Comparison of ENCODE assay signal across 1 cellular context in genomic region chr3:194112120-194113106, GRCh38.
TF ChIP-seq lines count a peak whose summit lies in the region.

No MANE protein-coding gene starts in this region.

TF ChIP-seq in HEK293, 187 proteins besides CTCF, POLR2A, EP300 and RAD21 (continued from another document and continues in another):
- TF ChIP-seq RBAK (tag by site-specific recombination; IDR thresholded peaks at IDR 0.05) (no peak), ZNF76 (tag by site-specific recombination; IDR thresholded peaks at IDR 0.05; ENCODE audit: borderline replicate concordance, low read depth) (no peak), ZNF169 (tag by site-specific recombination; IDR thresholded peaks at IDR 0.05) (no peak), ZNF558 (tag by site-specific recombination; IDR thresholded peaks at IDR 0.05) (peak; percentile 72; the same call in 1 of the 2 replicates), ZBTB20 (tag by site-specific recombination; IDR thresholded peaks at IDR 0.05) (no peak), HOXC10 (CRISPR knock-in tag; IDR thresholded peaks at IDR 0.05) (no peak), ZNF433 (tag by site-specific recombination; IDR thresholded peaks at IDR 0.05; ENCODE audit: low read depth) (no peak), ZNF426 (tag by site-specific recombination; IDR thresholded peaks at IDR 0.05) (no peak), KLF17 (tag by site-specific recombination; IDR thresholded peaks at IDR 0.05) (peak; percentile 84), ZNF23 (tag by site-specific recombination; IDR thresholded peaks at IDR 0.05; ENCODE audit: borderline replicate concordance) (no peak), ZNF514 (tag by site-specific recombination; IDR thresholded peaks at IDR 0.05) (no peak), ZNF214 (tag by site-specific recombination; IDR thresholded peaks at IDR 0.05; ENCODE audit: borderline replicate concordance) (no peak), KLF10 (tag by site-specific recombination; IDR thresholded peaks at IDR 0.05) (peak; percentile 72), ZBTB48 (tag by site-specific recombination; IDR thresholded peaks at IDR 0.05) (no peak), ZNF335 (tag by site-specific recombination; conservative IDR thresholded peaks at IDR 0.05) (0 out of 2 replicates have a peak, but pooled peaks have one; percentile 46), ZBTB21 (tag by site-specific recombination; IDR thresholded peaks at IDR 0.05) (peak; percentile 95), ZNF37A (tag by site-specific recombination; IDR thresholded peaks at IDR 0.05) (no peak), TSHZ1 (tag by site-specific recombination; IDR thresholded peaks at IDR 0.05; ENCODE audit: borderline replicate concordance) (peak; percentile 83), ZNF302 (tag by site-specific recombination; IDR thresholded peaks at IDR 0.05; ENCODE audit: low read depth) (no peak), PRDM10 (tag by site-specific recombination; IDR thresholded peaks at IDR 0.05) (peak; percentile 80), ZNF362 (tag by site-specific recombination; IDR thresholded peaks at IDR 0.05) (no peak), INSM2 (tag by site-specific recombination; IDR thresholded peaks at IDR 0.05) (peak; percentile 74; the same call in 1 of the 2 replicates), SCRT2 (tag by site-specific recombination; IDR thresholded peaks at IDR 0.05) (peak; percentile 99), OSR2 (tag by site-specific recombination; IDR thresholded peaks at IDR 0.05) (peak; percentile 44; the same call in 1 of the 2 replicates), ZNF366 (tag by site-specific recombination; conservative IDR thresholded peaks at IDR 0.05) (peak; percentile 80), ZNF280D (tag by site-specific recombination; IDR thresholded peaks at IDR 0.05) (0 out of 2 replicates have a peak, but pooled peaks have one; percentile 31), ZNF184 (tag by site-specific recombination; IDR thresholded peaks at IDR 0.05) (no peak), ZNF121 (tag by site-specific recombination; IDR thresholded peaks at IDR 0.05) (no peak), SCRT1 (tag by site-specific recombination; IDR thresholded peaks at IDR 0.05; ENCODE audit: borderline replicate concordance) (peak; percentile 98), ZNF645 (tag by site-specific recombination; IDR thresholded peaks at IDR 0.05) (no peak), ZFP37 (tag by site-specific recombination; IDR thresholded peaks at IDR 0.05) (peak; percentile 26; the same call in 1 of the 2 replicates), ZNF175 (tag by site-specific recombination; IDR thresholded peaks at IDR 0.05) (no peak), ZNF211 (tag by site-specific recombination; IDR thresholded peaks at IDR 0.05; ENCODE audit: low read depth) (no peak), ZNF660 (tag by site-specific recombination; IDR thresholded peaks at IDR 0.05) (peak; percentile 32; the same call in 1 of the 2 replicates), ZBTB10 (tag by site-specific recombination; IDR thresholded peaks at IDR 0.05) (no peak), ZNF155 (tag by site-specific recombination; IDR thresholded peaks at IDR 0.05) (no peak), ELK4 (IDR thresholded peaks at IDR 0.05; ENCODE audit: borderline replicate concordance, low read depth, low read length) (no peak), ATF2 (tag by site-specific recombination; IDR thresholded peaks at IDR 0.05; ENCODE audit: low read depth) (peak; percentile 91)
